In genomic region chr16:73163238-73163795, GRCh38 we compare ENCODE assay signal across 21 cellular contexts.
"Had no signal": no experiment of that assay in that cellular context is flagged by ENCODE, and none has a peak within 500 bp of the region (broad histone marks: within the 10 kb centered on the region; RNA-seq: fewer than 3 reads in every experiment).

No MANE protein-coding gene starts in this region.

- H3K27ac Mint-ChIP-seq: activated naive CD4-positive, alpha-beta T cell treated with anti-CD3 and anti-CD28 coated beads, Interleukin-2, amount 50 U/mL, for 24 hours; dendritic cell treated with granulocyte-macrophage colony-stimulating factor and Interleukin-4, amounts not matched to agents 40 ng/mL and 50 ng/mL, for 4 days; mesothelial cell of epicardium; naive thymus-derived CD8-positive, alpha-beta T cell; progenitor cell of endocrine pancreas; T-helper 2 cell treated with Interferon-gamma antibody and Interleukin-4, amounts not matched to agents 5 μg/mL and 100 μg/mL, for 36 hours had no signal

- H3K27me3 Mint-ChIP-seq: activated naive CD4-positive, alpha-beta T cell treated with anti-CD3 and anti-CD28 coated beads, Interleukin-2, amount 50 U/mL, for 24 hours had no signal

- DNase-seq: activated CD4-positive, alpha-beta T cell treated with anti-CD3 and anti-CD28 coated beads, Interleukin-2, amount 50 U/mL, for 1 hour; activated CD4-positive, CD25-positive, alpha-beta regulatory T cell treated with anti-CD3 and anti-CD28 coated beads, Interleukin-2, amount 50 U/mL, for 72 hours; activated gamma-delta T cell treated with Interleukin-2 at 50 U/mL for 16 hours; activated T-cell treated with anti-CD3 and anti-CD28 coated beads, Interleukin-2, amount 50 U/mL, for 1 hour; anterior cingulate cortex; body of pancreas; effector memory CD4-positive, alpha-beta T cell; kidney; naive thymus-derived CD8-positive, alpha-beta T cell; stimulated activated CD4-positive, alpha-beta T cell treated with anti-CD3 and anti-CD28 coated beads, Interleukin-4, amount 100 ng/mL, for 4 hours; stimulated activated naive CD8-positive, alpha-beta T cell treated with anti-CD3 and anti-CD28 coated beads, Interleukin-15, Interleukin-2, amounts not matched to agents 100 U/mL and 50 U/mL, for 24 hours; upper lobe of left lung; WERI-Rb-1 had no signal

- H3K36me3 Mint-ChIP-seq: activated naive CD4-positive, alpha-beta T cell treated with anti-CD3 and anti-CD28 coated beads, Interleukin-2, amount 50 U/mL, for 24 hours; mesothelial cell of epicardium; naive thymus-derived CD8-positive, alpha-beta T cell had no signal

- H3K9me3 Mint-ChIP-seq: activated naive CD4-positive, alpha-beta T cell treated with anti-CD3 and anti-CD28 coated beads, Interleukin-2, amount 50 U/mL, for 24 hours; dendritic cell treated with granulocyte-macrophage colony-stimulating factor and Interleukin-4, amounts not matched to agents 40 ng/mL and 50 ng/mL, for 4 days; T-helper 2 cell treated with Interferon-gamma antibody and Interleukin-4, amounts not matched to agents 5 μg/mL and 100 μg/mL, for 36 hours had no signal

- ATAC-seq: body of pancreas; esophagus mucosa; left lobe of liver; naive thymus-derived CD8-positive, alpha-beta T cell; stimulated activated naive CD8-positive, alpha-beta T cell treated with anti-CD3 and anti-CD28 coated beads, Interleukin-15, Interleukin-2, amounts not matched to agents 100 U/mL and 50 U/mL, for 24 hours had no signal

- H3K4me3 Mint-ChIP-seq: activated naive CD4-positive, alpha-beta T cell treated with anti-CD3 and anti-CD28 coated beads, Interleukin-2, amount 50 U/mL, for 24 hours; dendritic cell treated with granulocyte-macrophage colony-stimulating factor and Interleukin-4, amounts not matched to agents 40 ng/mL and 50 ng/mL, for 4 days; mesothelial cell of epicardium; naive thymus-derived CD8-positive, alpha-beta T cell; T-helper 2 cell treated with Interferon-gamma antibody and Interleukin-4, amounts not matched to agents 5 μg/mL and 100 μg/mL, for 36 hours had no signal

- H3K4me3 ChIP-seq: body of pancreas, lung, upper lobe of left lung had no signal
